Comparison of ENCODE assay signal across 11 cellular contexts in genomic region chr17:20089795-20090547, GRCh38.
DNase-seq lines count a peak whose midpoint lies in the region; ATAC-seq and TF ChIP-seq lines count a peak whose summit lies in the region.
"Had no signal": no experiment of that assay in that cellular context is flagged by ENCODE, and none has a peak within 500 bp of the region (broad histone marks: within the 10 kb centered on the region; RNA-seq: fewer than 3 reads in every experiment).

No MANE protein-coding gene starts in this region.

- CTCF ChIA-PET in MCF 10A (lab: Yijun Ruan, JAX) = interaction anchor here (0.5 to 1.3 kb wide), 3 partner anchors 32 to 80 kb away, joined by 3 to 4 read pairs (median 3); no protein-coding TSS in a partner anchor

- no peak overlapping the region for H3K4me3 Mint-ChIP-seq in MCF 10A (ENCODE audit: unreplicated experiment)
- H3K4me3 Mint-ChIP-seq: nephron, WTC11 had no signal

- no peak overlapping the region for H3K4me3 ChIP-seq in esophagus squamous epithelium
- H3K4me3 ChIP-seq in thoracic aorta = no peak overlapping the region
- H3K4me3 ChIP-seq: lower lobe of right lung had no signal

- TF ChIP-seq CTCF in MCF 10A (IDR thresholded peaks at IDR 0.05; ENCODE audit: unreplicated experiment) = no peak
- no peak for TF ChIP-seq CTCF in esophagus squamous epithelium (IDR thresholded peaks at IDR 0.05)
- TF ChIP-seq CTCF in thoracic aorta (IDR thresholded peaks at IDR 0.05) = no peak
- no peak for TF ChIP-seq CTCF in GM10266 (IDR thresholded peaks at IDR 0.05; ENCODE audit: control insufficient read depth, insufficient read depth, low read depth, missing control alignments)

- H3K27ac ChIP-seq in esophagus squamous epithelium = peak overlapping the region; percentile 7 to 82 (median 60)
- peak overlapping the region; percentile 87 to 98 for H3K27ac ChIP-seq in thoracic aorta

- no peaks in the 10 kb centered on the region for H3K36me3 Mint-ChIP-seq in MCF 10A (ENCODE audit: insufficient read depth, unreplicated experiment)

- TF ChIP-seq POLR2A in esophagus squamous epithelium (IDR thresholded peaks at IDR 0.05) = no peak

- no peaks in the 10 kb centered on the region for H3K9me3 Mint-ChIP-seq in MCF 10A (ENCODE audit: unreplicated experiment)
- H3K9me3 Mint-ChIP-seq: nephron, WTC11 had no signal

- H3K4me1 Mint-ChIP-seq in MCF 10A (ENCODE audit: insufficient read depth, unreplicated experiment) = no peaks in the 10 kb centered on the region

- POLR2A ChIA-PET in MCF 10A (lab: Yijun Ruan, JAX) = interaction anchor here (2.0 kb wide), 1 partner anchor 26 kb away, joined by 6 read pairs; no protein-coding TSS in a partner anchor

- no TSS peak for BruUV-seq in MCF 10A (replicated peaks; lab: Mats Ljungman, UMichigan)

- in situ Hi-C loops in T47D (cut with HindIII; ENCODE audit: low pct_unique_long_range_greater_than_20kb, low sequenced_read_pairs) = no loop called here

- 71 to 79% methylated on average over 12 to 15 of the region's 15 CpGs for WGBS in esophagus squamous epithelium, 2 donors

- H3K36me3 ChIP-seq in esophagus squamous epithelium (no peaks in the 10 kb centered on the region), thoracic aorta (no peaks in the 10 kb centered on the region)
- H3K36me3 ChIP-seq: lower lobe of right lung had no signal

- no peak overlapping the region for H3K27ac Mint-ChIP-seq in MCF 10A (ENCODE audit: low read depth, unreplicated experiment)
- H3K27ac Mint-ChIP-seq: WTC11 had no signal

- H3K9me3 ChIP-seq in esophagus squamous epithelium = no peaks in the 10 kb centered on the region
- no peaks in the 10 kb centered on the region for H3K9me3 ChIP-seq in thoracic aorta
- H3K9me3 ChIP-seq: lower lobe of right lung had no signal

- intact Hi-C loops in MCF 10A (cut with micrococcal nuclease) (no loop called here), esophagus squamous epithelium (cut with DNase I) (no loop called here)

- H3K4me1 ChIP-seq in esophagus squamous epithelium = peaks cover 0 to 69% (median 23%) of the 10 kb centered on the region in 3 donors
- peaks cover 39 to 88% of the 10 kb centered on the region in 2 donors for H3K4me1 ChIP-seq in thoracic aorta (ENCODE audit: control insufficient read depth in 1 of 2, low read depth in 2 of 2)
- H3K4me1 ChIP-seq: lower lobe of right lung had no signal

- ATAC-seq in thoracic aorta (ENCODE audit: insufficient number of reproducible peaks, low FRiP score, low read depth) (no peak), HG02610 (IDR thresholded peaks at IDR 0.05; ENCODE audit: unreplicated experiment) (no peak)
- ATAC-seq: lower lobe of right lung, WTC11 had no signal

- no peaks in the 10 kb centered on the region for H3K27me3 ChIP-seq in esophagus squamous epithelium
- no peaks in the 10 kb centered on the region for H3K27me3 ChIP-seq in thoracic aorta (replicated peaks; ENCODE audit: insufficient read depth)

- no peaks in the 10 kb centered on the region for H3K27me3 Mint-ChIP-seq in MCF 10A (ENCODE audit: insufficient read depth, unreplicated experiment)

- DNase-seq in T47D (ENCODE audit: low read depth in 1 of 2, low spot score in 1 of 2) (peak; percentile 53 to 65), MCF 10A (ENCODE audit: unreplicated experiment) (no peak), NCI-H69 (lab: John Stamatoyannopoulos, UW) (peak; percentile 65), esophagus squamous epithelium (lab: John Stamatoyannopoulos, UW) (no peak), thoracic aorta (ENCODE audit: low spot score) (no peak), NCI-H345 treated with DMSO at 0.1 percent for 48 hours (lab: John Stamatoyannopoulos, UW; ENCODE audit: unreplicated experiment) (no peak), GM10266 (ENCODE audit: extremely low spot score) (no peak)
- DNase-seq: lower lobe of right lung had no signal

Comparison
In these comparisons a context has a peak if more than half of its experiments do, and no peak if none do; other contexts are left out.
1. DNase-seq: peak in T47D (2 of 2) and NCI-H69 (single experiment); none in MCF 10A (single experiment), esophagus squamous epithelium (single experiment), thoracic aorta (single experiment), NCI-H345 treated with DMSO at 0.1 percent for 48 hours (single experiment) and GM10266 (single experiment).